In the genomic region with DNA sequence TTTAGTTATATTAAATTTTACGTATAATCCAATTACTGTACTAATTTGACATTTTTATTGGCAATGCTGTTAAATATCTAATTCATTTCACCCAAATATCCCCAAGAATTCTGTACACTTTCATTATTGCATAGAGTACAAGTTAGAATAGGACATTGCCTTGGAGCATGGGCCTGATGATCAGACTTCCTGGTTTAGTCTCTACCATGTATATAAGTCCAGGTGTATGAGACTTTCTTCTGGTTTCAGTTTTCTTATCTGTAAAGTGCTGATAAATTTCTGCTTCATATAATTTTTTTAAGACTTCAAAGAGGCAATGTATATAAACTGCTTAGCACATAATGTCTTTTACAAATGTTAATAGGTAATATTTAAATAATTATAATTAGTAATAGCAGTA, we compare ENCODE assay signal across 16 cellular contexts.
A peak's percentile ranks its signal among the peaks of the same experiment; 100 is the strongest.
DNase-seq lines count a peak whose midpoint lies in the region; ATAC-seq lines count a peak whose summit lies in the region.
"Had no signal": no experiment of that assay in that cellular context is flagged by ENCODE, and none has a peak within 500 bp of the region (broad histone marks: within the 10 kb centered on the region; RNA-seq: fewer than 3 reads in every experiment).

No MANE protein-coding gene starts in this region.

- ATAC-seq in GM18873 (IDR thresholded peaks at IDR 0.05; ENCODE audit: low FRiP score, unreplicated experiment) (peak; percentile 64), GM21529 (IDR thresholded peaks at IDR 0.05; ENCODE audit: unreplicated experiment) (peak; percentile 75), HG03039 (IDR thresholded peaks at IDR 0.05; ENCODE audit: unreplicated experiment) (peak; percentile 74)
- peak; percentile 31 for ATAC-seq in effector memory CD8-positive, alpha-beta T cell (replicated peaks)
- ATAC-seq: HCT116 had no signal

- H3K36me3 Mint-ChIP-seq in effector memory CD8-positive, alpha-beta T cell (ENCODE audit: insufficient read depth), result no peaks in the 10 kb centered on the region

- intact Hi-C loops in cardiac septum (cut with DNase I), result no loop called here

- H3K9me3 Mint-ChIP-seq in effector memory CD8-positive, alpha-beta T cell, result no peaks in the 10 kb centered on the region
- H3K9me3 Mint-ChIP-seq: activated T-helper 2 cell treated with anti-CD3 and anti-CD28 coated beads, Interferon-gamma antibody, Interleukin-2, Interleukin-4, amounts not matched to agents 10 μg/mL and 5 μg/mL and 100 μg/mL, durations not matched to agents 14 hours and 24 hours and 36 hours; immature natural killer cell had no signal

- no peaks in the 10 kb centered on the region for H3K27me3 Mint-ChIP-seq in effector memory CD8-positive, alpha-beta T cell
- H3K27me3 Mint-ChIP-seq: activated CD4-positive, alpha-beta memory T cell treated with anti-CD3 and anti-CD28 coated beads, Interleukin-2, amount 10 ng/mL, durations not matched to agents 7 days and 5 days had no signal

- no peak for DNase-seq in effector memory CD8-positive, alpha-beta T cell
- no peak for DNase-seq in activated effector memory CD4-positive, alpha-beta T cell treated with anti-CD3 and anti-CD28 coated beads, Interleukin-2, amount 50 U/mL, for 16 hours
- DNase-seq in DMS153 (lab: John Stamatoyannopoulos, UW) (no peak), GM19238 (ENCODE audit: insufficient read length, low spot score) (no peak), cardiac septum (ENCODE audit: low spot score) (no peak)
- DNase-seq: activated CD4-positive, alpha-beta memory T cell treated with anti-CD3 and anti-CD28 coated beads, Interleukin-2, amount 10 ng/mL, durations not matched to agents 7 days and 5 days; EL; foreskin fibroblast; immature natural killer cell; midbrain; Right ventricle myocardium superior had no signal

- no peak overlapping the region for H3K27ac Mint-ChIP-seq in effector memory CD8-positive, alpha-beta T cell
- H3K27ac Mint-ChIP-seq: activated CD4-positive, alpha-beta memory T cell treated with anti-CD3 and anti-CD28 coated beads, Interleukin-2, amount 10 ng/mL, durations not matched to agents 7 days and 5 days; activated T-helper 2 cell treated with anti-CD3 and anti-CD28 coated beads, Interferon-gamma antibody, Interleukin-2, Interleukin-4, amounts not matched to agents 10 μg/mL and 5 μg/mL and 100 μg/mL, durations not matched to agents 14 hours and 24 hours and 36 hours; immature natural killer cell had no signal

- H3K4me3 Mint-ChIP-seq in effector memory CD8-positive, alpha-beta T cell, result no peak overlapping the region
- H3K4me3 Mint-ChIP-seq: activated CD4-positive, alpha-beta memory T cell treated with anti-CD3 and anti-CD28 coated beads, Interleukin-2, amount 10 ng/mL, durations not matched to agents 7 days and 5 days; immature natural killer cell had no signal

- peaks cover 32 to 55% of the 10 kb centered on the region in 2 donors for H3K4me1 Mint-ChIP-seq in effector memory CD8-positive, alpha-beta T cell (ENCODE audit: low read depth in 2 of 2)
